In the genomic region with DNA sequence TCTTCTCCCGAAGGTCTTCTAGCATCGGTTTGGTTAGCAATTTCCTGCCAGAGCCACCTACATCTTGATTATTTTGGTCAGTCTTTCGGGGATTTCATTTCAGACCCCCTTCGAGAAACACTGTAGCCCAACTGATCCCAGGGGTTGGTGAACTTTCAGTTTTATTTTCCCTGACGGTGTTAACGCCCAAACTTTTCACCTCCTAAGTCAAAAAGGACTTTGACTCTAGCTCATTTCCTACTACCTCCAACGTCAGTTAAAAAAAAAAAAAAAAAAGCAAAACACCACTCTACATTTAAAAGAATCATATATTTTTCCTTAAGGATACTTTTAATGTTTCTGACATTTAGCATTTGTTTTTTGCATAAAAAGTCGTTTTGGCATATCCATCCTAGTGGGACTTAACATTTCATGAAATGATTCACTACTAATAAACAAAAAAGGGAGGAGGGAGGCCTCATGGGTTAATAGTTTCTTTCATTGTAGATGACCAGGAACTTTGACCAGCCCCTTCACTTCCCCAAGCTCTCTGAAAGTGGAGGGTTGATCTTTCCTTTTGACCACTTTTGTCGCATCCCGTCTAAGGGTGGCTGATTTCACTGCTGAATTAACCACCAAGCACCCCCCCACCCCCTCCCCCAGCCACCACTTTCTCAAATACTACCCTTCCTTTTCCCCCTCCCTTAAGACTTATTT, we compare ENCODE assay signal across 8 cellular contexts. TPM values are rescaled to one million over a fixed set of nuclear protein-coding genes. Genes with fewer than 3 reads are reported as not detected.
A peak's percentile ranks its signal among the peaks of the same experiment; 100 is the strongest.
DNase-seq lines count a peak whose midpoint lies in the region; ATAC-seq and TF ChIP-seq lines count a peak whose summit lies in the region.

No MANE protein-coding gene starts in this region.

- TF ChIP-seq POLR2A in right lobe of liver (IDR thresholded peaks at IDR 0.05): peak; percentile 53
- no peak for TF ChIP-seq POLR2A in upper lobe of left lung (IDR thresholded peaks at IDR 0.05)

- H3K4me3 ChIP-seq in astrocyte of the spinal cord (ENCODE audit: low read depth, low read length) (peak overlapping the region; percentile 87), right lobe of liver (peak overlapping the region; percentile 8 to 48 (median 45)), upper lobe of left lung (peak overlapping the region; percentile 20 to 81 (median 68))

- H3K27ac ChIP-seq in right lobe of liver (peak overlapping the region; percentile 58 to 92 (median 81)), upper lobe of left lung (peak overlapping the region; percentile 91 to 93 (median 92))

- H3K4me3 Mint-ChIP-seq in activated T-cell treated with anti-CD3 and anti-CD28 coated beads, Interleukin-2, amount 50 U/mL, for 72 hours: peak overlapping the region; percentile 94 to 96

- in situ Hi-C loops in astrocyte of the spinal cord (cut with HindIII; ENCODE audit: low sequenced_read_pairs): no loop called here
- in situ Hi-C loops in KBM-7 (cut with MboI; ENCODE audit: low pct_unique_long_range_greater_than_20kb, low sequenced_read_pairs): no loop called here

- H3K4me1 ChIP-seq in right lobe of liver (peaks cover 0 to 16% (median 3%) of the 10 kb centered on the region in 4 donors), upper lobe of left lung (peaks cover 24 to 44% (median 28%) of the 10 kb centered on the region in 4 donors)

- ATAC-seq in activated T-cell treated with anti-CD3 and anti-CD28 coated beads, Interleukin-2, amount 50 U/mL, for 72 hours (replicated peaks in 1 of 2): no peak
- ATAC-seq in right lobe of liver (peak; percentile 18 to 37 (median 26)), upper lobe of left lung (ENCODE audit: low FRiP score in 2 of 2) (peak in 1 of 2 donors; percentile 33)

- no peak for TF ChIP-seq EP300 in upper lobe of left lung (IDR thresholded peaks at IDR 0.05)

- H3K9me3 ChIP-seq in right lobe of liver: no peaks in the 10 kb centered on the region
- no peaks in the 10 kb centered on the region for H3K9me3 ChIP-seq in upper lobe of left lung

- no peak overlapping the region for H3K27ac Mint-ChIP-seq in activated T-cell treated with anti-CD3 and anti-CD28 coated beads, Interleukin-2, amount 50 U/mL, for 72 hours

- TF ChIP-seq CTCF in astrocyte of the spinal cord (IDR thresholded peaks at IDR 0.05; ENCODE audit: low read depth, low read length) (no peak), right lobe of liver (IDR thresholded peaks at IDR 0.05) (no peak), upper lobe of left lung (IDR thresholded peaks at IDR 0.05) (no peak)

- intact Hi-C loops in right lobe of liver (cut with DNase I): loop anchor here in 1 of 2 donors (10.0 kb wide), 1 partner anchor 54 kb away; no protein-coding TSS in a partner anchor

- H3K27me3 ChIP-seq in right lobe of liver (no peaks in the 10 kb centered on the region), upper lobe of left lung (no peaks in the 10 kb centered on the region)

- peaks cover 31% of the 10 kb centered on the region for H3K4me1 Mint-ChIP-seq in activated T-cell treated with anti-CD3 and anti-CD28 coated beads, Interleukin-2, amount 50 U/mL, for 72 hours (ENCODE audit: low read depth)

- WGBS in right lobe of liver (ENCODE audit: insufficient coverage, low coverage, low lambda C conversion rate, missing lambda C conversion rate): 0% methylated on average over 10 of the region's 10 CpGs
- 14 to 18% methylated on average over 10 of the region's 10 CpGs for WGBS in upper lobe of left lung, 2 donors

- H3K36me3 Mint-ChIP-seq in activated T-cell treated with anti-CD3 and anti-CD28 coated beads, Interleukin-2, amount 50 U/mL, for 72 hours (ENCODE audit: insufficient read depth in 2 of 2): peaks cover 2 to 4% of the 10 kb centered on the region in 2 donors

- peaks cover 77% of the 10 kb centered on the region for H3K27me3 Mint-ChIP-seq in activated T-cell treated with anti-CD3 and anti-CD28 coated beads, Interleukin-2, amount 50 U/mL, for 72 hours (ENCODE audit: low read depth)

- H3K9me3 Mint-ChIP-seq in activated T-cell treated with anti-CD3 and anti-CD28 coated beads, Interleukin-2, amount 50 U/mL, for 72 hours: no peaks in the 10 kb centered on the region

- DNase-seq in activated T-cell treated with anti-CD3 and anti-CD28 coated beads, Interleukin-2, amount 50 U/mL, for 72 hours: no peak
- DNase-seq in activated T-cell treated with anti-CD3 and anti-CD28 coated beads for 4 hours (no peak), astrocyte of the spinal cord (ENCODE audit: low read depth, low spot score) (peak; percentile 46), right lobe of liver (no peak), upper lobe of left lung (no peak), nucleus accumbens (lab: John Stamatoyannopoulos, UW) (no peak), KBM-7 (no peak), hypothalamus (lab: John Stamatoyannopoulos, UW) (no peak)

- H3K36me3 ChIP-seq in right lobe of liver: no peaks in the 10 kb centered on the region
- H3K36me3 ChIP-seq in upper lobe of left lung: no peaks in the 10 kb centered on the region

RNA-seq across cellular contexts. Expression of a gene that starts 0.8 kb away (rescaled TPM):
- 1 to 10 TPM; 3.2 to 6.1 TPM for total RNA-seq in activated T-cell treated with anti-CD3 and anti-CD28 coated beads, Interleukin-2, amount 50 U/mL, for 72 hours
- total RNA-seq in right lobe of liver: 10 to 100 TPM in 5 of 6 experiments, 1 to 10 TPM in 1; 9.4 to 33.2 (median 16.7) TPM
- 10 to 100 TPM; 15.5 to 80.3 (median 48.1) TPM for total RNA-seq in upper lobe of left lung

Comparison
In these comparisons a context has a peak if more than half of its experiments do, and no peak if none do; other contexts are left out.
1. ATAC-seq: peak in right lobe of liver (4 of 4); none in activated T-cell treated with anti-CD3 and anti-CD28 coated beads, Interleukin-2, amount 50 U/mL, for 72 hours (0 of 2).
2. Peak in every context shown above with its lines, with median percentiles within 50 percentile points of each other: H3K4me3 ChIP-seq.